Comparison of ENCODE assay signal across 6 cellular contexts in genomic region chr9:97215127-97215526, GRCh38.
DNase-seq lines count a peak whose midpoint lies in the region; FAIRE-seq and TF ChIP-seq lines count a peak whose summit lies in the region.
"Not testable (repeated sequence)": the region's sequence is repeated elsewhere in the genome, so short reads cannot be mapped to it uniquely, and the experiment has no call there.

No MANE protein-coding gene starts in this region.

- not testable (repeated sequence) for H3K27me3 ChIP-seq in H7 (ENCODE audit: control insufficient read depth, insufficient read depth, low read length); H1 (replicated peaks in 1 of 4; ENCODE audit: control insufficient read depth in 3 of 4, extremely low read depth in 1 of 4, insufficient read depth in 3 of 4, low read length in 3 of 4); iPS DF 6.9 (ENCODE audit: control insufficient read depth, insufficient read depth, low read length); mesendoderm (ENCODE audit: insufficient read depth, low read length, poor library complexity)
- H3K27me3 ChIP-seq in HUES6 (ENCODE audit: control insufficient read depth, insufficient read depth, low read length) (peaks cover 11% of the 10 kb centered on the region; the same call in 1 of the 2 replicates), iPS-18a (ENCODE audit: control insufficient read depth, insufficient read depth, low read length) (peaks cover 10% of the 10 kb centered on the region)

- H2BK12ac ChIP-seq in H1 (ENCODE audit: low read depth, low read length), result not testable (repeated sequence)

- H2BK120ac ChIP-seq in H1 (replicated peaks; ENCODE audit: low read depth, low read length); mesendoderm (ENCODE audit: low read depth, low read length): not testable (repeated sequence)

- H4K91ac ChIP-seq in H1 (replicated peaks; ENCODE audit: insufficient read length, low read length), result not testable (repeated sequence)

- DNase-seq in H7; H1 (ENCODE audit: low read depth in 1 of 2, low spot score in 2 of 2); iPS DF 6.9 (ENCODE audit: low read depth, low spot score); mesendoderm: not testable (repeated sequence)

- H3K27ac ChIP-seq in HUES6 (ENCODE audit: low read depth, low read length) (peak overlapping the region; percentile 77), H1 (ENCODE audit: low read depth, low read length) (peak overlapping the region; percentile 85; the same call in 1 of the 2 replicates)
- not testable (repeated sequence) for H3K27ac ChIP-seq in iPS DF 6.9 (ENCODE audit: low read length); iPS-18a (ENCODE audit: low read length); mesendoderm (ENCODE audit: low read depth, low read length)

- CTCF ChIA-PET in H1 (lab: Charles Lee; ENCODE audit: partially characterized antibody), result not testable (repeated sequence)

- WGBS in H1 (ENCODE audit: extremely low coverage in 1 of 2, insufficient coverage in 1 of 2, insufficient read length in 1 of 2, insufficient replicate concordance in 2 of 2, low coverage in 1 of 2, low lambda C conversion rate in 2 of 2, missing lambda C conversion rate in 1 of 2), 2 experiments, result 8% methylated on average over 7 of the region's 10 CpGs; no CpG with 5 or more reads in 1 of the 2 experiments
- no CpG with 5 or more reads among the region's 10 CpGs for WGBS in iPS DF 6.9 (ENCODE audit: insufficient coverage, insufficient read length)
- WGBS in mesendoderm (ENCODE audit: extremely low coverage, insufficient coverage, low lambda C conversion rate), result no CpG with 5 or more reads among the region's 10 CpGs

- not testable (repeated sequence) for H3K36me3 ChIP-seq in H7 (replicated peaks; ENCODE audit: control insufficient read depth, insufficient read depth, low read length); iPS DF 6.9 (ENCODE audit: control insufficient read depth, insufficient read depth, low read length); iPS-18a (ENCODE audit: control insufficient read depth, low read depth, low read length); mesendoderm (ENCODE audit: control insufficient read depth, insufficient read depth, low read length)
- peaks cover 13% of the 10 kb centered on the region for H3K36me3 ChIP-seq in HUES6 (ENCODE audit: control insufficient read depth, insufficient read depth, low read length)
- peaks cover 0 to 18% (median 7%) of the 10 kb centered on the region in 4 experiments; a peak in 4 of 8 replicates for H3K36me3 ChIP-seq in H1 (ENCODE audit: control insufficient read depth in 2 of 4, insufficient read depth in 4 of 4, low read length in 3 of 4)

- TF ChIP-seq CTCF in H1 (IDR thresholded peaks at IDR 0.05; ENCODE audit: control extremely low read depth in 1 of 3, insufficient read depth in 1 of 3, low read depth in 1 of 3, low read length in 3 of 3), result not testable (repeated sequence)

- not testable (repeated sequence) for H2AFZ ChIP-seq in H1 (ENCODE audit: low read length)

- H2AK5ac ChIP-seq in H1 (ENCODE audit: low read depth, low read length); mesendoderm (ENCODE audit: low read length): not testable (repeated sequence)

- peak overlapping the region; percentile 38 for H3K4me3 ChIP-seq in H7 (ENCODE audit: insufficient read depth, low read depth, low read length)
- H3K4me3 ChIP-seq in HUES6 (ENCODE audit: low read depth, low read length), result peak overlapping the region; percentile 69
- H3K4me3 ChIP-seq in H1 (ENCODE audit: extremely low read depth in 1 of 4, insufficient read depth in 2 of 4, low read depth in 3 of 4, low read length in 4 of 4), result peak overlapping the region; percentile 62 to 78 (median 76)
- H3K4me3 ChIP-seq in iPS DF 6.9 (ENCODE audit: low read length), result peak overlapping the region; percentile 50; the same call in 1 of the 2 replicates
- peak overlapping the region; percentile 65 for H3K4me3 ChIP-seq in iPS-18a (ENCODE audit: low read length)
- not testable (repeated sequence) for H3K4me3 ChIP-seq in mesendoderm (ENCODE audit: low read length)

- POLR2A ChIA-PET in H1 (lab: Charles Lee; ENCODE audit: partially characterized antibody), result not testable (repeated sequence)

- not testable (repeated sequence) for H2BK15ac ChIP-seq in H1 (ENCODE audit: low read length); mesendoderm (replicated peaks; ENCODE audit: low read depth)

- H3K4me1 ChIP-seq in HUES6 (ENCODE audit: control insufficient read depth, insufficient read depth, low read length); H1 (replicated peaks in 1 of 4; ENCODE audit: control insufficient read depth in 3 of 4, insufficient read depth in 4 of 4, low read length in 3 of 4); iPS DF 6.9 (ENCODE audit: control insufficient read depth, insufficient read depth, low read length); iPS-18a (ENCODE audit: control insufficient read depth, low read depth, low read length); mesendoderm (ENCODE audit: control insufficient read depth, low read depth, low read length): not testable (repeated sequence)

- H3K14ac ChIP-seq in H1 (ENCODE audit: insufficient read length), result not testable (repeated sequence)

- H3K4me2 ChIP-seq in H1 (ENCODE audit: insufficient read depth in 1 of 2, low read depth in 2 of 2, low read length in 2 of 2), result peak overlapping the region; percentile 56 to 63
- H3K4me2 ChIP-seq in mesendoderm (ENCODE audit: low read length), result not testable (repeated sequence)

- not testable (repeated sequence) for H2BK20ac ChIP-seq in H1 (ENCODE audit: low read length)

- not testable (repeated sequence) for H4K20me1 ChIP-seq in H1 (replicated peaks in 1 of 2; ENCODE audit: control insufficient read depth in 1 of 2, insufficient read depth in 2 of 2, low read length in 2 of 2)

- not testable (repeated sequence) for H3K56ac ChIP-seq in H1 (replicated peaks; ENCODE audit: insufficient read length, low read depth, low read length)
- peak overlapping the region; percentile 64 for H3K56ac ChIP-seq in mesendoderm (ENCODE audit: low read length)

- not testable (repeated sequence) for H3K79me1 ChIP-seq in H1 (ENCODE audit: low read depth, low read length); mesendoderm (ENCODE audit: low read length)

- H4K8ac ChIP-seq in H1 (ENCODE audit: extremely low read depth, insufficient read depth, low read length); mesendoderm (ENCODE audit: low read depth, low read length): not testable (repeated sequence)

- not testable (repeated sequence) for H3K23me2 ChIP-seq in H1 (ENCODE audit: low read depth, low read length)

- H3K9ac ChIP-seq in HUES6 (ENCODE audit: low read length), result peak overlapping the region; percentile 95
- H3K9ac ChIP-seq in H1 (replicated peaks in 1 of 4; ENCODE audit: extremely low read depth in 1 of 4, low read depth in 3 of 4, low read length in 3 of 4), result peak overlapping the region in 3 of 4 experiments; percentile 60 to 89 (median 76); a peak in 6 of 7 replicates
- H3K9ac ChIP-seq in iPS-18a (ENCODE audit: low read length), result peak overlapping the region; percentile 67
- not testable (repeated sequence) for H3K9ac ChIP-seq in mesendoderm (ENCODE audit: low read length)

- FAIRE-seq in H1 (lab: Jason Lieb, UNC), result not testable (repeated sequence)

- TF ChIP-seq POLR2A in H1 (IDR thresholded peaks at IDR 0.05; ENCODE audit: control extremely low read depth in 1 of 2, low read depth in 2 of 2, low read length in 2 of 2), result not testable (repeated sequence)

- H4K5ac ChIP-seq in H1 (ENCODE audit: insufficient read length, low read depth, low read length), result peak overlapping the region; percentile 52
- H4K5ac ChIP-seq in mesendoderm (ENCODE audit: low read length), result not testable (repeated sequence)

- not testable (repeated sequence) for H3K9me3 ChIP-seq in HUES6 (ENCODE audit: control insufficient read depth, insufficient read depth, low read depth, low read length); H1 (ENCODE audit: insufficient read depth in 2 of 2, low read depth in 1 of 2, low read length in 1 of 2); iPS DF 6.9 (ENCODE audit: control insufficient read depth, insufficient read depth, low read length); iPS-18a (ENCODE audit: control insufficient read depth, low read depth, low read length)

- not testable (repeated sequence) for H3K23ac ChIP-seq in H1 (ENCODE audit: insufficient read length); mesendoderm (ENCODE audit: low read length)

- not testable (repeated sequence) for TF ChIP-seq RAD21 in H1 (IDR thresholded peaks at IDR 0.05 in 1 of 2, conservative IDR thresholded peaks at IDR 0.05 in 1 of 2; ENCODE audit: low read depth in 2 of 2, low read length in 2 of 2)

- H2BK5ac ChIP-seq in H1 (ENCODE audit: low read depth, low read length), result peak overlapping the region; percentile 85; the same call in 1 of the 2 replicates
- not testable (repeated sequence) for H2BK5ac ChIP-seq in mesendoderm (ENCODE audit: low read length)

- H3K79me2 ChIP-seq in H1 (ENCODE audit: control insufficient read depth in 1 of 2, insufficient read depth in 2 of 2, low read length in 2 of 2), result peaks cover 7 to 66% of the 10 kb centered on the region in 2 experiments; a peak in 3 of 4 replicates
- not testable (repeated sequence) for H3K79me2 ChIP-seq in mesendoderm (ENCODE audit: control insufficient read depth, insufficient read depth, low read length)

- not testable (repeated sequence) for H3K18ac ChIP-seq in H1 (ENCODE audit: extremely low read depth, low read length); mesendoderm (ENCODE audit: low read length)

- not testable (repeated sequence) for TF ChIP-seq EP300 in H1 (IDR thresholded peaks at IDR 0.05; ENCODE audit: borderline replicate concordance in 1 of 2, low read depth in 2 of 2, low read length in 2 of 2)

- not testable (repeated sequence) for H3K4ac ChIP-seq in H1 (replicated peaks; ENCODE audit: insufficient read length, low read depth, low read length); mesendoderm (ENCODE audit: low read depth, low read length)

TF ChIP-seq in H1, 55 proteins besides CTCF, POLR2A, EP300 and RAD21:
- peak; percentile 83 for TF ChIP-seq POLR2AphosphoS5 (IDR thresholded peaks at IDR 0.05; ENCODE audit: low read depth, low read length)
TF ChIP-seq in H1: peak in this region for 1; not testable (repeated sequence) for 54.
